ENCODE assay signal across 33 cellular contexts in the genomic region with DNA sequence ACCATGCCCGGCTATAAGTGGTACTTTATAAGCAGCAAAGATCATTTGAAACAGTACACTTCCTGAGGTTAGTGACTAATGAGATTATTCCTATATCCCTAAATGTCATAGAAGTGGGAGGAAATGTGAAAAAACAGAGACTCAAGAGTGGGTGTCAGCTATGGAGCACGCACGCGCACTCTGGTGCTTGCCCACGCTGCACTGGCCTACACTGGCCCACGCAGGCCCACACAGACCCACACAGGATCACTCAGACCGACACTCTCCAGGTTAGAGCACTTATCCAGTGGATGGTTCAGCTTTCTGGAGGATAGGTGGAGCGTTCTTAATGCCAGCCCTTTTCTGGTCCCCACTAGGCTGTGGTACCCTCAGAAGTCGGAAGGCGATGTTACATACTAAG.
DNase-seq lines count a peak whose midpoint lies in the region; ATAC-seq and TF ChIP-seq lines count a peak whose summit lies in the region.
"Had no signal": no experiment of that assay in that cellular context is flagged by ENCODE, and none has a peak within 500 bp of the region (broad histone marks: within the 10 kb centered on the region; RNA-seq: fewer than 3 reads in every experiment).

No MANE protein-coding gene starts in this region.

- no peak for TF ChIP-seq CTCF in HEK293 (tag by site-specific recombination; IDR thresholded peaks at IDR 0.05)

- ATAC-seq in HG03097 (IDR thresholded peaks at IDR 0.05; ENCODE audit: low FRiP score, unreplicated experiment) (no peak), GM19023 (IDR thresholded peaks at IDR 0.05; ENCODE audit: unreplicated experiment) (no peak)
- ATAC-seq: A549; CD8-positive, alpha-beta T cell had no signal

- H3K4me3 ChIP-seq in HEK293 (ENCODE audit: low read depth, low read length), result no peak overlapping the region
- H3K4me3 ChIP-seq: A549; BLaER1; BLaER1 treated with 17β-estradiol and CSF1 and Interleukin-3, amounts not matched to agents 10 nM and 100 nM had no signal

- CTCF ChIA-PET in HEK293 (lab: Yijun Ruan, JAX), result no interaction called here

- no peaks in the 10 kb centered on the region for H3K36me3 ChIP-seq in HEK293 (ENCODE audit: control insufficient read depth in 2 of 2, insufficient read depth in 1 of 2, low read length in 2 of 2)
- H3K36me3 ChIP-seq: BE2C; BLaER1; BLaER1 treated with 17β-estradiol and CSF1 and Interleukin-3, amounts not matched to agents 10 nM and 100 nM had no signal

- H3K4me1 ChIP-seq in HEK293 (ENCODE audit: control insufficient read depth, insufficient read depth, low read length), result no peaks in the 10 kb centered on the region
- H3K4me1 ChIP-seq: A549; BE2C; BLaER1; BLaER1 treated with 17β-estradiol and CSF1 and Interleukin-3, amounts not matched to agents 10 nM and 100 nM; Caco-2 had no signal

- POLR2A ChIA-PET in HEK293 (lab: Yijun Ruan, JAX), result no interaction called here

- DNase-seq in NCI-H82 (lab: John Stamatoyannopoulos, UW), result peak; percentile 0
- no peak for DNase-seq in NCI-H82 treated with DMSO at 0.1 percent for 48 hours (lab: John Stamatoyannopoulos, UW; ENCODE audit: unreplicated experiment)
- peak; percentile 0 for DNase-seq in occipital lobe (lab: John Stamatoyannopoulos, UW)
- peak; percentile 6 for DNase-seq in putamen (ENCODE audit: low spot score)
- no peak for DNase-seq in effector CD8-positive, alpha-beta T cell (lab: John Stamatoyannopoulos, UW)
- DNase-seq: 8988T; ACHN; AML-193; BE2C; C1 segment of cervical spinal cord; Caco-2; Calu3; CD4-positive, alpha-beta memory T cell; CD4-positive, alpha-beta T cell; CD4-positive, CD25-positive, alpha-beta regulatory T cell; CD8-positive, alpha-beta memory T cell; CD8-positive, alpha-beta T cell; COR-L47; DMS 273 treated with DMSO at 0.1 percent for 48 hours; DMS153; DMS53; DMS79; DMS79 treated with DMSO at 0.1 percent for 48 hours; DND-41; EL had no signal

- no peaks in the 10 kb centered on the region for H3K9me3 ChIP-seq in HEK293 (ENCODE audit: control insufficient read depth, insufficient read depth, low read depth, low read length)
- H3K9me3 ChIP-seq: A549; BE2C; BLaER1; BLaER1 treated with 17β-estradiol and CSF1 and Interleukin-3, amounts not matched to agents 10 nM and 100 nM; Caco-2 had no signal

- no peak overlapping the region for H3K27ac ChIP-seq in HEK293 (ENCODE audit: extremely low read depth, low read depth, low read length)
- H3K27ac ChIP-seq: 22Rv1; A549; BLaER1; BLaER1 treated with 17β-estradiol and CSF1 and Interleukin-3, amounts not matched to agents 10 nM and 100 nM; C4-2B had no signal

TF ChIP-seq in HEK293, 187 proteins besides CTCF, POLR2A, EP300 and RAD21:
- no peak for TF ChIP-seq ZNF274 (IDR thresholded peaks at IDR 0.05; ENCODE audit: low read length)
- no peak for TF ChIP-seq ZNF274 (tag by site-specific recombination; IDR thresholded peaks at IDR 0.05; ENCODE audit: borderline replicate concordance)
- peak; percentile 45 for TF ChIP-seq ZFHX2 (tag by site-specific recombination; conservative IDR thresholded peaks at IDR 0.05)
- TF ChIP-seq ZNF629 (tag by site-specific recombination; IDR thresholded peaks at IDR 0.05), result no peak
- TF ChIP-seq, protein P1, sequence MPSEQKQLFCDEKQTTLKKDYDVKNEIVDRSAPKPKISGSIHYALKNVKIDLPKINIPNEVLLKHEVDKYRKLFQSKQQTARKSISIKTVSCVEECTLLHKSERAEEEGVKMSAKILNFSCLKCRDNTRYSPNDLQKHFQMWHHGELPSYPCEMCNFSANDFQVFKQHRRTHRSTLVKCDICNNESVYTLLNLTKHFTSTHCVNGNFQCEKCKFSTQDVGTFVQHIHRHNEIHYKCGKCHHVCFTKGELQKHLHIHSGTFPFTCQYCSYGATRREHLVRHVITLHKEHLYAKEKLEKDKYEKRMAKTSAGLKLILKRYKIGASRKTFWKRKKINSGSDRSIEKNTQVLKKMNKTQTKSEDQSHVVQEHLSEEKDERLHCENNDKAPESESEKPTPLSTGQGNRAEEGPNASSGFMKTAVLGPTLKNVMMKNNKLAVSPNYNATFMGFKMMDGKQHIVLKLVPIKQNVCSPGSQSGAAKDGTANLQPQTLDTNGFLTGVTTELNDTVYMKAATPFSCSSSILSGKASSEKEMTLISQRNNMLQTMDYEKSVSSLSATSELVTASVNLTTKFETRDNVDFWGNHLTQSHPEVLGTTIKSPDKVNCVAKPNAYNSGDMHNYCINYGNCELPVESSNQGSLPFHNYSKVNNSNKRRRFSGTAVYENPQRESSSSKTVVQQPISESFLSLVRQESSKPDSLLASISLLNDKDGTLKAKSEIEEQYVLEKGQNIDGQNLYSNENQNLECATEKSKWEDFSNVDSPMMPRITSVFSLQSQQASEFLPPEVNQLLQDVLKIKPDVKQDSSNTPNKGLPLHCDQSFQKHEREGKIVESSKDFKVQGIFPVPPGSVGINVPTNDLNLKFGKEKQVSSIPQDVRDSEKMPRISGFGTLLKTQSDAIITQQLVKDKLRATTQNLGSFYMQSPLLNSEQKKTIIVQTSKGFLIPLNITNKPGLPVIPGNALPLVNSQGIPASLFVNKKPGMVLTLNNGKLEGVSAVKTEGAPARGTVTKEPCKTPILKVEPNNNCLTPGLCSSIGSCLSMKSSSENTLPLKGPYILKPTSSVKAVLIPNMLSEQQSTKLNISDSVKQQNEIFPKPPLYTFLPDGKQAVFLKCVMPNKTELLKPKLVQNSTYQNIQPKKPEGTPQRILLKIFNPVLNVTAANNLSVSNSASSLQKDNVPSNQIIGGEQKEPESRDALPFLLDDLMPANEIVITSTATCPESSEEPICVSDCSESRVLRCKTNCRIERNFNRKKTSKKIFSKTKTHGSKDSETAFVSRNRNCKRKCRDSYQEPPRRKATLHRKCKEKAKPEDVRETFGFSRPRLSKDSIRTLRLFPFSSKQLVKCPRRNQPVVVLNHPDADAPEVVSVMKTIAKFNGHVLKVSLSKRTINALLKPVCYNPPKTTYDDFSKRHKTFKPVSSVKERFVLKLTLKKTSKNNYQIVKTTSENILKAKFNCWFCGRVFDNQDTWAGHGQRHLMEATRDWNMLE (tag by site-specific recombination; conservative IDR thresholded peaks at IDR 0.05; ENCODE audit: low read depth), result no peak
- TF ChIP-seq ZNF843 (tag by site-specific recombination; IDR thresholded peaks at IDR 0.05), result no peak
- peak; percentile 26; the same call in 1 of the 2 replicates for TF ChIP-seq EGR2 (tag by site-specific recombination; IDR thresholded peaks at IDR 0.05; ENCODE audit: low read depth)
- TF ChIP-seq ZFP41 (tag by site-specific recombination; IDR thresholded peaks at IDR 0.05; ENCODE audit: borderline replicate concordance), result no peak
- no peak for TF ChIP-seq ZNF624 (tag by site-specific recombination; IDR thresholded peaks at IDR 0.05)
- no peak for TF ChIP-seq GLIS1 (tag by site-specific recombination; IDR thresholded peaks at IDR 0.05)
- no peak for TF ChIP-seq ZNF211 (tag by site-specific recombination; IDR thresholded peaks at IDR 0.05; ENCODE audit: low read depth)
- TF ChIP-seq, protein P2, sequence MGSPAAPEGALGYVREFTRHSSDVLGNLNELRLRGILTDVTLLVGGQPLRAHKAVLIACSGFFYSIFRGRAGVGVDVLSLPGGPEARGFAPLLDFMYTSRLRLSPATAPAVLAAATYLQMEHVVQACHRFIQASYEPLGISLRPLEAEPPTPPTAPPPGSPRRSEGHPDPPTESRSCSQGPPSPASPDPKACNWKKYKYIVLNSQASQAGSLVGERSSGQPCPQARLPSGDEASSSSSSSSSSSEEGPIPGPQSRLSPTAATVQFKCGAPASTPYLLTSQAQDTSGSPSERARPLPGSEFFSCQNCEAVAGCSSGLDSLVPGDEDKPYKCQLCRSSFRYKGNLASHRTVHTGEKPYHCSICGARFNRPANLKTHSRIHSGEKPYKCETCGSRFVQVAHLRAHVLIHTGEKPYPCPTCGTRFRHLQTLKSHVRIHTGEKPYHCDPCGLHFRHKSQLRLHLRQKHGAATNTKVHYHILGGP (tag by site-specific recombination; IDR thresholded peaks at IDR 0.05), result no peak
- TF ChIP-seq ZNF548 (tag by site-specific recombination; IDR thresholded peaks at IDR 0.05), result no peak

Comparison
In these comparisons a context has a peak if more than half of its experiments do, and no peak if none do; other contexts are left out.
1. DNase-seq: peak in NCI-H82 (single experiment), occipital lobe (single experiment) and putamen (single experiment); none in NCI-H82 treated with DMSO at 0.1 percent for 48 hours (single experiment) and effector CD8-positive, alpha-beta T cell (single experiment).